1 cellular context compared by ENCODE assay signal in genomic region chr2:127103243-127104165, GRCh38.
TF ChIP-seq lines count a peak whose summit lies in the region.

No MANE protein-coding gene starts in this region.

TF ChIP-seq in HepG2, 621 proteins besides CTCF, POLR2A, EP300 and RAD21:
- TF ChIP-seq, protein P1, sequence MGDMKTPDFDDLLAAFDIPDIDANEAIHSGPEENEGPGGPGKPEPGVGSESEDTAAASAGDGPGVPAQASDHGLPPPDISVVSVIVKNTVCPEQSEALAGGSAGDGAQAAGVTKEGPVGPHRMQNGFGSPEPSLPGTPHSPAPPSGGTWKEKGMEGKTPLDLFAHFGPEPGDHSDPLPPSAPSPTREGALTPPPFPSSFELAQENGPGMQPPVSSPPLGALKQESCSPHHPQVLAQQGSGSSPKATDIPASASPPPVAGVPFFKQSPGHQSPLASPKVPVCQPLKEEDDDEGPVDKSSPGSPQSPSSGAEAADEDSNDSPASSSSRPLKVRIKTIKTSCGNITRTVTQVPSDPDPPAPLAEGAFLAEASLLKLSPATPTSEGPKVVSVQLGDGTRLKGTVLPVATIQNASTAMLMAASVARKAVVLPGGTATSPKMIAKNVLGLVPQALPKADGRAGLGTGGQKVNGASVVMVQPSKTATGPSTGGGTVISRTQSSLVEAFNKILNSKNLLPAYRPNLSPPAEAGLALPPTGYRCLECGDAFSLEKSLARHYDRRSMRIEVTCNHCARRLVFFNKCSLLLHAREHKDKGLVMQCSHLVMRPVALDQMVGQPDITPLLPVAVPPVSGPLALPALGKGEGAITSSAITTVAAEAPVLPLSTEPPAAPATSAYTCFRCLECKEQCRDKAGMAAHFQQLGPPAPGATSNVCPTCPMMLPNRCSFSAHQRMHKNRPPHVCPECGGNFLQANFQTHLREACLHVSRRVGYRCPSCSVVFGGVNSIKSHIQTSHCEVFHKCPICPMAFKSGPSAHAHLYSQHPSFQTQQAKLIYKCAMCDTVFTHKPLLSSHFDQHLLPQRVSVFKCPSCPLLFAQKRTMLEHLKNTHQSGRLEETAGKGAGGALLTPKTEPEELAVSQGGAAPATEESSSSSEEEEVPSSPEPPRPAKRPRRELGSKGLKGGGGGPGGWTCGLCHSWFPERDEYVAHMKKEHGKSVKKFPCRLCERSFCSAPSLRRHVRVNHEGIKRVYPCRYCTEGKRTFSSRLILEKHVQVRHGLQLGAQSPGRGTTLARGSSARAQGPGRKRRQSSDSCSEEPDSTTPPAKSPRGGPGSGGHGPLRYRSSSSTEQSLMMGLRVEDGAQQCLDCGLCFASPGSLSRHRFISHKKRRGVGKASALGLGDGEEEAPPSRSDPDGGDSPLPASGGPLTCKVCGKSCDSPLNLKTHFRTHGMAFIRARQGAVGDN (CRISPR knock-in tag; IDR thresholded peaks at IDR 0.05): no peak
- peak; percentile 7; the same call in 1 of the 2 replicates for TF ChIP-seq ZNF768 (CRISPR knock-in tag; IDR thresholded peaks at IDR 0.05)
TF ChIP-seq in HepG2: peak in this region for 1.
